In the genomic region with DNA sequence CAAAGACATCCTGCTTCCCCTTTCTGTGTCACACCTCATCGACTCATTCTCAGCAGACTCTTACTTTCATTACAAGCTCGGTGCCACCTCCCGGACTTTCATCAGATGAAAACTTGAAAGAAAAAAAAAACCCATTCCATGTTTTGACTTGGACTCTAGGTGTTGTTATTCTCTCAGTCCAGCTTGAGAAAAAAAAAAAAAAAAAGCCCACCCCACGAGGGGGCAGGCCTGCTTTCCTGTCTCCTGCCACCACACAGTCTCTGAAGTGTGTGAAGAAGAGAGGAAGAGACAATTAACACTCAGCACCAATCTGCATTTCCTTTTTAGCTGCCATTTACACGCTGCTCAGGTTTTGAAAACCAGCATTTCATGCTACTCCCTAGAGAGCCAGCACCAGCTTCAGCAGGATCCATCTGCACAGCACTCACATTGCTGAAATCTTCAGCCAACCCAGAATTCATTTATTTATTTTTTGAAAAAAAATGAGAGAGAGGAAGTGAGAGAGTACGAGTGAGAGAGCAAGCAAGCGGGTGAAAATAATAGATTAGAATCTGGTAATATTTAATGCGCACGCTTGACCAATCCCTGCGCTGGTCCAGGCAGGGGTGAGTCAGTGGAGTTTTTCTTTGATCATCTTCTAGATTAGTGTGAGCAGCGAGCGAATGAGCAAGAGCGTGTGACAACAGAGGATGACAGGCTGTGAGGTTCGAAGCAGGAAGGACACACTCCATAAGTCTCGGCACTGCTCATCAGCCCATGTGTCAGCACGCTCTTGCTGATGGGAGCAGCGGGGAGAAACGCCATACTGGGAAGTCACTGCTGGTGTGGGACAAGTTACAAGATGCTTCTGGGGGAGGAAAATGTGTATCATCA, we compare ENCODE assay signal across 9 cellular contexts. TPM values are rescaled to one million over a fixed set of nuclear protein-coding genes. Genes with fewer than 3 reads are reported as not detected.
DNase-seq lines count a peak whose midpoint lies in the region; ATAC-seq and TF ChIP-seq lines count a peak whose summit lies in the region.
"Had no signal": no experiment of that assay in that cellular context is flagged by ENCODE, and none has a peak within 500 bp of the region (broad histone marks: within the 10 kb centered on the region; RNA-seq: fewer than 3 reads in every experiment).

No MANE protein-coding gene starts in this region.

- peak overlapping the region; percentile 91 for H3K27ac ChIP-seq in CD8-positive, alpha-beta T cell (ENCODE audit: low read depth, low read length)
- peak overlapping the region; percentile 73 for H3K27ac ChIP-seq in lower lobe of right lung

- no peak overlapping the region for H3K4me3 Mint-ChIP-seq in CD8-positive, alpha-beta T cell
- no peak overlapping the region for H3K4me3 Mint-ChIP-seq in T-cell
- H3K4me3 Mint-ChIP-seq: activated naive CD4-positive, alpha-beta T cell treated with anti-CD3 and anti-CD28 coated beads, Interleukin-2, amount 50 U/mL, for 24 hours had no signal

- no peaks in the 10 kb centered on the region for H3K36me3 Mint-ChIP-seq in CD8-positive, alpha-beta T cell
- H3K36me3 Mint-ChIP-seq in T-cell = peaks cover 8% of the 10 kb centered on the region
- H3K36me3 Mint-ChIP-seq: activated naive CD4-positive, alpha-beta T cell treated with anti-CD3 and anti-CD28 coated beads, Interleukin-2, amount 50 U/mL, for 24 hours had no signal

- peak; percentile 38 for TF ChIP-seq CTCF in CD8-positive, alpha-beta T cell (IDR thresholded peaks at IDR 0.05)
- TF ChIP-seq CTCF in lower lobe of right lung (IDR thresholded peaks at IDR 0.05) = no peak

- peak; percentile 35 to 82 (median 65) for DNase-seq in CD8-positive, alpha-beta T cell
- DNase-seq in T-cell = peak; percentile 39 to 73 (median 58)
- DNase-seq in astrocyte of the hippocampus (ENCODE audit: low read depth, low spot score) = peak; percentile 58
- DNase-seq in lower lobe of right lung = peak; percentile 46
- DNase-seq in stimulated activated CD8-positive, alpha-beta memory T cell treated with anti-CD3 and anti-CD28 coated beads, Interleukin-2, amount 100 ng/mL, for 1 hour (ENCODE audit: low read depth in 2 of 2) = peak; percentile 36 to 57
- no peak for DNase-seq in NCI-H774 (lab: John Stamatoyannopoulos, UW)

- no peaks in the 10 kb centered on the region for H3K9me3 ChIP-seq in CD8-positive, alpha-beta T cell (ENCODE audit: low read length)
- no peaks in the 10 kb centered on the region for H3K9me3 ChIP-seq in lower lobe of right lung

- peak; percentile 45 for ATAC-seq in CD8-positive, alpha-beta T cell
- peak; percentile 82 for ATAC-seq in GM19438 (IDR thresholded peaks at IDR 0.05; ENCODE audit: low read depth, unreplicated experiment)
- peak; percentile 54 for ATAC-seq in HG03469 (IDR thresholded peaks at IDR 0.05; ENCODE audit: unreplicated experiment)
- ATAC-seq in T-cell (replicated peaks in 1 of 4) = peak; percentile 61 to 69 (median 66)
- peak; percentile 65 to 70 for ATAC-seq in lower lobe of right lung

- H3K27ac Mint-ChIP-seq in CD8-positive, alpha-beta T cell = no peak overlapping the region
- H3K27ac Mint-ChIP-seq in T-cell = no peak overlapping the region
- H3K27ac Mint-ChIP-seq: activated naive CD4-positive, alpha-beta T cell treated with anti-CD3 and anti-CD28 coated beads, Interleukin-2, amount 50 U/mL, for 24 hours had no signal

- H3K4me3 ChIP-seq in CD8-positive, alpha-beta T cell (ENCODE audit: low read depth, low read length) = peak overlapping the region; percentile 55
- peak overlapping the region; percentile 29 for H3K4me3 ChIP-seq in lower lobe of right lung

- POLR2A ChIA-PET in CD8-positive, alpha-beta T cell (lab: Charles Lee) = interaction anchor here (0.6 to 7.3 kb wide), 31 partner anchors 8 to 1570 kb away, joined by 3 to 112 read pairs (median 4); partner anchors contain the start of genes ATP6V1A, CCDC191, QTRT2 and TIGIT
- POLR2A ChIA-PET in T-cell (lab: Charles Lee) = interaction anchor here (0.5 to 2.7 kb wide), 25 partner anchors 8 to 951 kb away, joined by 3 to 48 read pairs (median 4); no protein-coding TSS in a partner anchor

- CTCF ChIA-PET in CD8-positive, alpha-beta T cell (lab: Charles Lee) = interaction anchor here (0.6 to 3.4 kb wide), 29 partner anchors 9 to 478 kb away, joined by 3 to 29 read pairs (median 5); partner anchors contain the start of gene TIGIT
- CTCF ChIA-PET in T-cell (lab: Charles Lee) = interaction anchor here (0.6 to 1.9 kb wide), 33 partner anchors 8 to 1646 kb away, joined by 3 to 21 read pairs (median 5); no protein-coding TSS in a partner anchor

- H3K27me3 Mint-ChIP-seq in CD8-positive, alpha-beta T cell (ENCODE audit: low read depth) = no peaks in the 10 kb centered on the region
- no peaks in the 10 kb centered on the region for H3K27me3 Mint-ChIP-seq in T-cell
- H3K27me3 Mint-ChIP-seq: activated naive CD4-positive, alpha-beta T cell treated with anti-CD3 and anti-CD28 coated beads, Interleukin-2, amount 50 U/mL, for 24 hours had no signal

- H3K4me1 Mint-ChIP-seq in CD8-positive, alpha-beta T cell (ENCODE audit: low read depth) = peaks cover 4% of the 10 kb centered on the region
- peaks cover 0 to 23% (median 2%) of the 10 kb centered on the region in 3 donors for H3K4me1 Mint-ChIP-seq in T-cell
- H3K4me1 Mint-ChIP-seq: activated naive CD4-positive, alpha-beta T cell treated with anti-CD3 and anti-CD28 coated beads, Interleukin-2, amount 50 U/mL, for 24 hours had no signal

- intact Hi-C loops in CD8-positive, alpha-beta T cell (cut with DNase I, micrococcal nuclease) = loop anchor here (1.0 to 10.0 kb wide), 16 partner anchors 9 to 1571 kb away; partner anchors contain the start of genes CCDC191 (in 2 of the 2), QTRT2 (in 2 of the 2), SIDT1 (in 2 of the 2) and ATP6V1A (in 1 of the 2)
- intact Hi-C loops in lower lobe of right lung (cut with DNase I) = no loop called here

- H3K36me3 ChIP-seq in CD8-positive, alpha-beta T cell (ENCODE audit: insufficient read depth, low read length) = no peaks in the 10 kb centered on the region
- no peaks in the 10 kb centered on the region for H3K36me3 ChIP-seq in lower lobe of right lung

- no peaks in the 10 kb centered on the region for H3K9me3 Mint-ChIP-seq in CD8-positive, alpha-beta T cell
- peaks cover 0 to 4% (median 0%) of the 10 kb centered on the region in 3 donors for H3K9me3 Mint-ChIP-seq in T-cell
- H3K9me3 Mint-ChIP-seq: activated naive CD4-positive, alpha-beta T cell treated with anti-CD3 and anti-CD28 coated beads, Interleukin-2, amount 50 U/mL, for 24 hours had no signal

- peaks cover 60% of the 10 kb centered on the region for H3K4me1 ChIP-seq in CD8-positive, alpha-beta T cell (ENCODE audit: insufficient read depth, low read length)
- H3K4me1 ChIP-seq in lower lobe of right lung = peaks cover 10% of the 10 kb centered on the region

- no peaks in the 10 kb centered on the region for H3K27me3 ChIP-seq in CD8-positive, alpha-beta T cell (ENCODE audit: insufficient read depth, low read length)
- H3K27me3 ChIP-seq in lower lobe of right lung (ENCODE audit: low read depth) = no peaks in the 10 kb centered on the region

RNA-seq across cellular contexts. Expression of gene ZNF80, which starts 23.5 kb away (rescaled TPM):
- total RNA-seq in CD8-positive, alpha-beta T cell = 1 to 10 TPM; 1.6 TPM
- 1 to 10 TPM in 3 of 5 donors, under 1 TPM in 2; 0.47 to 1.4 (median 1.1) TPM for total RNA-seq in T-cell
- total RNA-seq in lower lobe of right lung = not detected

RNA-seq across cellular contexts. Expression of gene DRD3, which starts 35.1 kb away (rescaled TPM):
- total RNA-seq in CD8-positive, alpha-beta T cell = not detected
- under 1 TPM in 2 of 5 donors, not detected in 3; 0.23 to 0.26 TPM for total RNA-seq in T-cell
- not detected for total RNA-seq in lower lobe of right lung
